Comparison of ENCODE assay signal across 6 cellular contexts in genomic region chr15:21268421-21268820, GRCh38.
DNase-seq lines count a peak whose midpoint lies in the region; ATAC-seq and TF ChIP-seq lines count a peak whose summit lies in the region.
"Not testable (repeated sequence)": the region's sequence is repeated elsewhere in the genome, so short reads cannot be mapped to it uniquely, and the experiment has no call there.

No MANE protein-coding gene starts in this region.

- not testable (repeated sequence) for H3K4me3 Mint-ChIP-seq in activated CD8-positive, alpha-beta memory T cell treated with anti-CD3 and anti-CD28 coated beads, Interleukin-2, amount 10 ng/mL, durations not matched to agents 7 days and 5 days; stimulated activated effector memory CD8-positive, alpha-beta T cell treated with anti-CD3 and anti-CD28 coated beads, Interleukin-12 subunit alpha, Interleukin-12 subunit beta, amount 100 ng/mL, for 72 hours

- CTCF ChIA-PET in Panc1 (lab: Charles Lee): not testable (repeated sequence)
- CTCF ChIA-PET in activated CD8-positive, alpha-beta memory T cell treated with anti-CD3 and anti-CD28 coated beads, Interleukin-2, amount 10 ng/mL, durations not matched to agents 7 days and 5 days (lab: Charles Lee): interaction anchor here (1.8 kb wide), 1 partner anchor 16 kb away, joined by 5 read pairs; no protein-coding TSS in a partner anchor

- peaks cover 11% of the 10 kb centered on the region for H3K4me1 Mint-ChIP-seq in activated CD8-positive, alpha-beta memory T cell treated with anti-CD3 and anti-CD28 coated beads, Interleukin-2, amount 10 ng/mL, durations not matched to agents 7 days and 5 days
- not testable (repeated sequence) for H3K4me1 Mint-ChIP-seq in stimulated activated effector memory CD8-positive, alpha-beta T cell treated with anti-CD3 and anti-CD28 coated beads, Interleukin-12 subunit alpha, Interleukin-12 subunit beta, amount 100 ng/mL, for 72 hours

- H3K27ac ChIP-seq in Panc1 (ENCODE audit: low read length); lower lobe of right lung: not testable (repeated sequence)

- not testable (repeated sequence) for H3K4me1 ChIP-seq in Panc1 (ENCODE audit: control insufficient read depth, insufficient read depth, low read length); lower lobe of right lung

- DNase-seq in Panc1 (ENCODE audit: low read depth, low spot score); activated CD8-positive, alpha-beta memory T cell treated with anti-CD3 and anti-CD28 coated beads, Interleukin-2, amount 10 ng/mL, durations not matched to agents 7 days and 5 days; Right ventricle myocardium inferior (ENCODE audit: missing footprints); lower lobe of right lung; stimulated activated effector memory CD8-positive, alpha-beta T cell treated with anti-CD3 and anti-CD28 coated beads, Interleukin-12 subunit alpha, Interleukin-12 subunit beta, amount 100 ng/mL, for 72 hours (ENCODE audit: low spot score in 2 of 2): not testable (repeated sequence)
- peak; percentile 14 for DNase-seq in dedifferentiated amniotic fluid mesenchymal stem cell (ENCODE audit: extremely low spot score)

- H3K4me3 ChIP-seq in Panc1 (ENCODE audit: low read depth in 2 of 2, low read length in 2 of 2); lower lobe of right lung: not testable (repeated sequence)

- not testable (repeated sequence) for BruUV-seq in Panc1 (replicated peaks; lab: Mats Ljungman, UMichigan)

- intact Hi-C loops in Panc1 (cut with micrococcal nuclease; ENCODE audit: unreplicated experiment); Right ventricle myocardium inferior (cut with DNase I); lower lobe of right lung (cut with DNase I): not testable (repeated sequence)

- peak; percentile 2; the same call in 1 of the 2 replicates for TF ChIP-seq CTCF in Panc1 (IDR thresholded peaks at IDR 0.05)
- not testable (repeated sequence) for TF ChIP-seq CTCF in lower lobe of right lung (IDR thresholded peaks at IDR 0.05)

- H3K27me3 Mint-ChIP-seq in activated CD8-positive, alpha-beta memory T cell treated with anti-CD3 and anti-CD28 coated beads, Interleukin-2, amount 10 ng/mL, durations not matched to agents 7 days and 5 days: peaks cover 24% of the 10 kb centered on the region

- in situ Hi-C loops in Panc1 (cut with HindIII; ENCODE audit: low pct_unique_long_range_greater_than_20kb, low sequenced_read_pairs): not testable (repeated sequence)

- H3K9me3 ChIP-seq in Panc1 (ENCODE audit: control insufficient read depth, insufficient read depth, low read depth, low read length); lower lobe of right lung: not testable (repeated sequence)

- not testable (repeated sequence) for H3K27me3 ChIP-seq in Panc1 (ENCODE audit: control insufficient read depth, insufficient read depth, low read length); lower lobe of right lung (ENCODE audit: low read depth)

- POLR2A ChIA-PET in Panc1 (lab: Charles Lee): not testable (repeated sequence)

- not testable (repeated sequence) for H3K27ac Mint-ChIP-seq in activated CD8-positive, alpha-beta memory T cell treated with anti-CD3 and anti-CD28 coated beads, Interleukin-2, amount 10 ng/mL, durations not matched to agents 7 days and 5 days; stimulated activated effector memory CD8-positive, alpha-beta T cell treated with anti-CD3 and anti-CD28 coated beads, Interleukin-12 subunit alpha, Interleukin-12 subunit beta, amount 100 ng/mL, for 72 hours

- not testable (repeated sequence) for H3K36me3 ChIP-seq in Panc1 (ENCODE audit: control insufficient read depth, insufficient read depth, low read length); lower lobe of right lung

- not testable (repeated sequence) for ATAC-seq in Panc1
- ATAC-seq in activated CD8-positive, alpha-beta memory T cell treated with anti-CD3 and anti-CD28 coated beads, Interleukin-2, amount 10 ng/mL, durations not matched to agents 7 days and 5 days: peak; percentile 23
- peak; percentile 18 for ATAC-seq in Right ventricle myocardium inferior
- peak; percentile 9 to 14 for ATAC-seq in lower lobe of right lung
- peak; percentile 46 for ATAC-seq in stimulated activated effector memory CD8-positive, alpha-beta T cell treated with anti-CD3 and anti-CD28 coated beads, Interleukin-12 subunit alpha, Interleukin-12 subunit beta, amount 100 ng/mL, for 72 hours

- H3K9me3 Mint-ChIP-seq in activated CD8-positive, alpha-beta memory T cell treated with anti-CD3 and anti-CD28 coated beads, Interleukin-2, amount 10 ng/mL, durations not matched to agents 7 days and 5 days (ENCODE audit: low read depth); stimulated activated effector memory CD8-positive, alpha-beta T cell treated with anti-CD3 and anti-CD28 coated beads, Interleukin-12 subunit alpha, Interleukin-12 subunit beta, amount 100 ng/mL, for 72 hours: not testable (repeated sequence)

- not testable (repeated sequence) for H3K36me3 Mint-ChIP-seq in activated CD8-positive, alpha-beta memory T cell treated with anti-CD3 and anti-CD28 coated beads, Interleukin-2, amount 10 ng/mL, durations not matched to agents 7 days and 5 days; stimulated activated effector memory CD8-positive, alpha-beta T cell treated with anti-CD3 and anti-CD28 coated beads, Interleukin-12 subunit alpha, Interleukin-12 subunit beta, amount 100 ng/mL, for 72 hours
